ENCODE assay signal across 26 cellular contexts in the genomic region with DNA sequence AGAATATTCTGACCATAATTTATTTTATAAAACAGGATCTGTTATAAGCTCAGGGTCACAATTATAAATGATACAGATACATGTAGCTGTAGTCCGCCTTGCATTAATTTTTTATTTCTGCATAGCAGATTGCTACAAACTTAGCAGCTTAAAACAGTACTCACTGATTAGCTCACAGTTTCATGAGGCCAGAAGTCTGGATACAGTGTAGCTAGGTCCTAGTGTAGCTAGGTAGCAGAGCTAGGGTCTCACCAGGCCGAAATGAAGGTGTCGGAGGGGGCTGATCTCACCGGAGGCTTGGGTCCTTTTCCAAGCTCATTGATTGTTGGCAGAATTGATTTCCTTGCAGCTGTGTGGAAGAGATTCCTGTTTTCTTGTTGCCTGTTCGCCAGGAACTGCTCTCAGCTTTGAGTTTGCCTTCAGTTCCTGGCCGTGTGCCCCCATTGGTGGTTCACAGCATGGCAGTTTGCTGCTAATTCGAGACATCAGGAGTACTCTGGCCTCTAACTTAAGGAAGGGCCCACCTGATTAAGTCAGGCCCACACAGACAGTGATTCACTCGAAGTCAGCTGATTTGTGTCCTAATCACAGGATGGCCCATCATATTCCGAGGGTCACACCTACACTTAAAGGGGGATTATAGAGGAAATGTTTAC. TPM values are rescaled to one million over a fixed set of nuclear protein-coding genes. Genes with fewer than 3 reads are reported as not detected.
DNase-seq lines count a peak whose midpoint lies in the region; ATAC-seq and TF ChIP-seq lines count a peak whose summit lies in the region.
"Had no signal": no experiment of that assay in that cellular context is flagged by ENCODE, and none has a peak within 500 bp of the region (broad histone marks: within the 10 kb centered on the region; RNA-seq: fewer than 3 reads in every experiment).

No MANE protein-coding gene starts in this region.

- H3K36me3 ChIP-seq in CD4-positive, CD25-positive, alpha-beta regulatory T cell (ENCODE audit: control insufficient read depth, insufficient read depth, low read length), result peaks cover 78% of the 10 kb centered on the region
- H3K36me3 ChIP-seq in heart left ventricle, result peaks cover 0 to 100% (median 89%) of the 10 kb centered on the region in 9 donors
- peaks cover 13% of the 10 kb centered on the region for H3K36me3 ChIP-seq in neural progenitor cell
- peaks cover 84% of the 10 kb centered on the region for H3K36me3 ChIP-seq in upper lobe of right lung

- H3K9me3 ChIP-seq in CD4-positive, CD25-positive, alpha-beta regulatory T cell (ENCODE audit: control insufficient read depth in 2 of 2, low read length in 2 of 2), result no peaks in the 10 kb centered on the region
- no peaks in the 10 kb centered on the region for H3K9me3 ChIP-seq in heart left ventricle
- no peaks in the 10 kb centered on the region for H3K9me3 ChIP-seq in neural progenitor cell (ENCODE audit: low read depth)
- no peaks in the 10 kb centered on the region for H3K9me3 ChIP-seq in upper lobe of right lung
- H3K9me3 ChIP-seq: BLaER1 treated with 17β-estradiol and CSF1 and Interleukin-3, amounts not matched to agents 10 nM and 100 nM; lower lobe of right lung; MG63; spleen; tibial nerve had no signal

- H3K27me3 Mint-ChIP-seq in CD4-positive, CD25-positive, alpha-beta regulatory T cell, result no peaks in the 10 kb centered on the region
- H3K27me3 Mint-ChIP-seq in WTC11 (ENCODE audit: low read depth) (no peaks in the 10 kb centered on the region), neural progenitor cell (ENCODE audit: insufficient read depth, low read depth) (no peaks in the 10 kb centered on the region)
- H3K27me3 Mint-ChIP-seq: activated CD4-positive, alpha-beta memory T cell treated with anti-CD3 and anti-CD28 coated beads for 36 hours; brain had no signal

- no peak overlapping the region for H3K4me2 ChIP-seq in neural progenitor cell
- H3K4me2 ChIP-seq: BLaER1 treated with 17β-estradiol and CSF1 and Interleukin-3, amounts not matched to agents 10 nM and 100 nM had no signal

- H3K9ac ChIP-seq in neural progenitor cell, result no peak overlapping the region
- H3K9ac ChIP-seq: BLaER1 treated with 17β-estradiol and CSF1 and Interleukin-3, amounts not matched to agents 10 nM and 100 nM had no signal

- no peaks in the 10 kb centered on the region for H3K9me3 Mint-ChIP-seq in CD4-positive, CD25-positive, alpha-beta regulatory T cell
- H3K9me3 Mint-ChIP-seq in WTC11 (no peaks in the 10 kb centered on the region), neural progenitor cell (no peaks in the 10 kb centered on the region)
- H3K9me3 Mint-ChIP-seq: activated CD4-positive, alpha-beta memory T cell treated with anti-CD3 and anti-CD28 coated beads for 36 hours; brain; T-helper 2 cell treated with Interferon-gamma antibody and Interleukin-4, amounts not matched to agents 5 μg/mL and 100 μg/mL, for 36 hours had no signal

- ATAC-seq in CD4-positive, CD25-positive, alpha-beta regulatory T cell (ENCODE audit: low read depth in 2 of 2), result no peak
- ATAC-seq in WTC11, result peak; percentile 66
- peak; percentile 54 to 71 (median 61) for ATAC-seq in heart left ventricle
- no peak for ATAC-seq in HG02981 (IDR thresholded peaks at IDR 0.05; ENCODE audit: unreplicated experiment)
- ATAC-seq in upper lobe of right lung, result no peak
- ATAC-seq: lower lobe of right lung, SK-N-SH treated with all-trans-retinoic acid at 6 μM for 48 hours had no signal

- POLR2A ChIA-PET in WTC11 (lab: Charles Lee), result interaction anchor here (0.6 kb wide), 1 partner anchor 1013 kb away, joined by 5 read pairs; no protein-coding TSS in a partner anchor

- peaks cover 13% of the 10 kb centered on the region for H4K20me1 ChIP-seq in neural progenitor cell (ENCODE audit: low read depth)

- intact Hi-C loops in heart left ventricle (cut with DNase I), result no loop called here
- intact Hi-C loops in upper lobe of right lung (cut with DNase I), result no loop called here

- no peak for TF ChIP-seq CTCF in WTC11 (IDR thresholded peaks at IDR 0.05)
- TF ChIP-seq CTCF in heart left ventricle (IDR thresholded peaks at IDR 0.05), result peak in 4 of 12 donors; percentile 8 to 34 (median 23)
- peak; percentile 24 for TF ChIP-seq CTCF in neural progenitor cell (IDR thresholded peaks at IDR 0.05)
- TF ChIP-seq CTCF in upper lobe of right lung (IDR thresholded peaks at IDR 0.05), result no peak

- peak overlapping the region in 2 of 3 donors; percentile 25 to 52 for H3K27ac Mint-ChIP-seq in CD4-positive, CD25-positive, alpha-beta regulatory T cell
- H3K27ac Mint-ChIP-seq in WTC11 (no peak overlapping the region), neural progenitor cell (no peak overlapping the region)
- H3K27ac Mint-ChIP-seq: T-helper 2 cell treated with Interferon-gamma antibody and Interleukin-4, amounts not matched to agents 5 μg/mL and 100 μg/mL, for 36 hours had no signal

- H3K79me2 ChIP-seq in neural progenitor cell (ENCODE audit: low read depth), result no peaks in the 10 kb centered on the region

- no peak overlapping the region for H3K4me3 ChIP-seq in CD4-positive, CD25-positive, alpha-beta regulatory T cell (ENCODE audit: low read depth, low read length)
- peak overlapping the region in 3 of 12 donors; percentile 1 to 10 (median 9) for H3K4me3 ChIP-seq in heart left ventricle
- no peak overlapping the region for H3K4me3 ChIP-seq in neural progenitor cell
- H3K4me3 ChIP-seq in upper lobe of right lung, result no peak overlapping the region
- H3K4me3 ChIP-seq: BLaER1 treated with 17β-estradiol and CSF1 and Interleukin-3, amounts not matched to agents 10 nM and 100 nM; lower lobe of right lung; MG63; spleen; tibial nerve had no signal

- no peak for DNase-seq in CD4-positive, CD25-positive, alpha-beta regulatory T cell
- DNase-seq in WTC11 (ENCODE audit: low spot score) (peak; percentile 34), heart left ventricle (peak in 2 of 5 donors; percentile 48 to 58), neural progenitor cell (ENCODE audit: low spot score) (no peak), NCI-H2107 (lab: John Stamatoyannopoulos, UW) (no peak), cerebellar cortex (ENCODE audit: low spot score) (no peak), upper lobe of right lung (no peak)
- DNase-seq: ACHN; activated CD4-positive, alpha-beta memory T cell treated with anti-CD3 and anti-CD28 coated beads for 36 hours; activated effector memory CD4-positive, alpha-beta T cell treated with anti-CD3 and anti-CD28 coated beads, Interleukin-2, amount 50 U/mL, for 16 hours; cortex of kidney; lower lobe of right lung; MG63; NCI-H146; NCI-H2171 treated with DMSO at 0.1 percent for 48 hours; NCI-H524 treated with DMSO at 0.1 percent for 48 hours; RPMI8226; spleen; stimulated activated CD4-positive, alpha-beta T cell treated with anti-CD3 and anti-CD28 coated beads, Interleukin-4, amount 100 ng/mL, for 1 hour; stimulated activated naive CD4-positive, alpha-beta T cell had no signal

- peaks cover 0 to 2% (median under 1%) of the 10 kb centered on the region in 4 donors for H3K4me1 Mint-ChIP-seq in CD4-positive, CD25-positive, alpha-beta regulatory T cell
- H3K4me1 Mint-ChIP-seq in WTC11 (no peaks in the 10 kb centered on the region), neural progenitor cell (no peaks in the 10 kb centered on the region)
- H3K4me1 Mint-ChIP-seq: brain had no signal

- no peaks in the 10 kb centered on the region for H3F3A ChIP-seq in neural progenitor cell (ENCODE audit: low read depth)

- no peak overlapping the region for H3K27ac ChIP-seq in CD4-positive, CD25-positive, alpha-beta regulatory T cell (ENCODE audit: insufficient read depth, low read length, poor library complexity, severe bottlenecking)
- peak overlapping the region; percentile 7 to 78 (median 46) for H3K27ac ChIP-seq in heart left ventricle
- H3K27ac ChIP-seq in neural progenitor cell, result no peak overlapping the region
- H3K27ac ChIP-seq in upper lobe of right lung, result no peak overlapping the region
- H3K27ac ChIP-seq: BLaER1 treated with 17β-estradiol and CSF1 and Interleukin-3, amounts not matched to agents 10 nM and 100 nM; lower lobe of right lung; spleen; tibial nerve had no signal

- no peak overlapping the region for H2AFZ ChIP-seq in neural progenitor cell (replicated peaks)

- H3K4me1 ChIP-seq in CD4-positive, CD25-positive, alpha-beta regulatory T cell (ENCODE audit: control insufficient read depth, insufficient read depth, low read length, poor library complexity, severe bottlenecking), result no peaks in the 10 kb centered on the region
- H3K4me1 ChIP-seq in heart left ventricle (peaks cover 0 to 35% (median 8%) of the 10 kb centered on the region in 12 donors), neural progenitor cell (no peaks in the 10 kb centered on the region), upper lobe of right lung (no peaks in the 10 kb centered on the region)
- H3K4me1 ChIP-seq: spleen had no signal

- H3K27me3 ChIP-seq in CD4-positive, CD25-positive, alpha-beta regulatory T cell (ENCODE audit: control insufficient read depth, insufficient read depth, low read length), result no peaks in the 10 kb centered on the region
- H3K27me3 ChIP-seq in heart left ventricle, result no peaks in the 10 kb centered on the region
- no peaks in the 10 kb centered on the region for H3K27me3 ChIP-seq in neural progenitor cell
- H3K27me3 ChIP-seq in upper lobe of right lung, result no peaks in the 10 kb centered on the region
- H3K27me3 ChIP-seq: BLaER1 treated with 17β-estradiol and CSF1 and Interleukin-3, amounts not matched to agents 10 nM and 100 nM; MG63; spleen; tibial nerve had no signal

- WGBS in heart left ventricle, 4 donors, result 67 to 76% (median 75%) methylated on average over 9 of the region's 9 CpGs

- CTCF ChIA-PET in WTC11 (lab: Charles Lee), result interaction anchor here (0.6 to 2.5 kb wide), 7 partner anchors 9 to 307 kb away, joined by 3 to 14 read pairs (median 3); partner anchors contain the start of gene NAPG

- no peak for TF ChIP-seq POLR2A in heart left ventricle (IDR thresholded peaks at IDR 0.05)

- no peak overlapping the region for H3K4me3 Mint-ChIP-seq in CD4-positive, CD25-positive, alpha-beta regulatory T cell
- H3K4me3 Mint-ChIP-seq in WTC11, result no peak overlapping the region
- H3K4me3 Mint-ChIP-seq in neural progenitor cell, result no peak overlapping the region
- H3K4me3 Mint-ChIP-seq: activated CD4-positive, alpha-beta memory T cell treated with anti-CD3 and anti-CD28 coated beads for 36 hours; brain; T-helper 2 cell treated with Interferon-gamma antibody and Interleukin-4, amounts not matched to agents 5 μg/mL and 100 μg/mL, for 36 hours had no signal

- H3K36me3 Mint-ChIP-seq in CD4-positive, CD25-positive, alpha-beta regulatory T cell, result peaks cover 70% of the 10 kb centered on the region
- peaks cover 67% of the 10 kb centered on the region for H3K36me3 Mint-ChIP-seq in WTC11
- peaks cover 24% of the 10 kb centered on the region for H3K36me3 Mint-ChIP-seq in neural progenitor cell

TF ChIP-seq in WTC11, 78 proteins besides CTCF, POLR2A, EP300 and RAD21 (continues in another document):
- no peak for TF ChIP-seq GTF2I (CRISPR knock-in tag; conservative IDR thresholded peaks at IDR 0.05)
- TF ChIP-seq SMAD3 (CRISPR knock-in tag; IDR thresholded peaks at IDR 0.05; ENCODE audit: borderline replicate concordance), result no peak

RNA-seq across cellular contexts. Expression of gene NAPG, which starts 18.4 kb away (rescaled TPM):
- 36.9 TPM for total RNA-seq in CD4-positive, CD25-positive, alpha-beta regulatory T cell
- 10 to 100 TPM; 11.5 to 17.2 (median 14.0) TPM for polyA plus RNA-seq in CD4-positive, CD25-positive, alpha-beta regulatory T cell
- total RNA-seq in WTC11 (2021) (24.2 to 28.7 TPM (median 25.8 TPM) in 3 replicates), heart left ventricle (10 to 100 TPM; 26.7 to 46.3 (median 35.1) TPM), neural progenitor cell (ENCODE audit: low replicate concordance) (30.1 and 56.6 TPM in 2 replicates), upper lobe of right lung (29.1 TPM)
- polyA plus RNA-seq in heart left ventricle, result 10 to 100 TPM; 12.7 to 28.5 TPM

Comparison
In these comparisons a context has a peak if more than half of its experiments do, and no peak if none do; other contexts are left out.
1. ATAC-seq: peak in WTC11 (single experiment) and heart left ventricle (4 of 4); none in CD4-positive, CD25-positive, alpha-beta regulatory T cell (0 of 2), HG02981 (single experiment) and upper lobe of right lung (single experiment).
2. H3K27ac ChIP-seq: peak in heart left ventricle (12 of 12); none in CD4-positive, CD25-positive, alpha-beta regulatory T cell (single experiment), neural progenitor cell (single experiment) and upper lobe of right lung (single experiment).
3. H3K27ac Mint-ChIP-seq: peak in CD4-positive, CD25-positive, alpha-beta regulatory T cell (2 of 3); none in WTC11 (single experiment) and neural progenitor cell (single experiment).